ENCODE assay signal across 8 cellular contexts in genomic region chr6:31621320-31621939, GRCh38. TPM values are rescaled to one million over a fixed set of nuclear protein-coding genes. Genes with fewer than 3 reads are reported as not detected.
DNase-seq lines count a peak whose midpoint lies in the region; TF ChIP-seq lines count a peak whose summit lies in the region.

No MANE protein-coding gene starts in this region.

- peaks cover 53% of the 10 kb centered on the region for H3K79me2 ChIP-seq in hepatocyte

- H3K9me3 Mint-ChIP-seq in activated CD4-positive, alpha-beta memory T cell treated with anti-CD3 and anti-CD28 coated beads for 36 hours = no peaks in the 10 kb centered on the region

- WGBS in hepatocyte (ENCODE audit: low lambda C conversion rate, missing lambda C conversion rate) = 3% methylated on average over 15 of the region's 15 CpGs

- H3K9me2 ChIP-seq in hepatocyte (replicated peaks; ENCODE audit: insufficient read depth) = no peaks in the 10 kb centered on the region

- peak overlapping the region; percentile 91 for H3K4me2 ChIP-seq in hepatocyte

- CTCF ChIA-PET in HEK293 (lab: Yijun Ruan, JAX) = interaction anchor here (0.7 to 0.9 kb wide), 3 partner anchors 15 to 41 kb away, joined by 3 to 5 read pairs (median 3); no protein-coding TSS in a partner anchor
- CTCF ChIA-PET in activated CD4-positive, alpha-beta memory T cell treated with anti-CD3 and anti-CD28 coated beads for 36 hours (lab: Charles Lee) = interaction anchor here (0.9 to 1.9 kb wide), 6 partner anchors 21 to 75 kb away, joined by 3 to 9 read pairs (median 5); partner anchors contain the start of genes ATP6V1G2 and NFKBIL1

- peaks cover 7% of the 10 kb centered on the region; the same call in 1 of the 2 replicates for H3K4me1 ChIP-seq in HEK293 (ENCODE audit: control insufficient read depth, insufficient read depth, low read length)
- H3K4me1 ChIP-seq in hepatocyte (ENCODE audit: insufficient read depth) = peaks cover 8% of the 10 kb centered on the region
- peaks cover 13 to 16% (median 14%) of the 10 kb centered on the region in 3 donors for H3K4me1 ChIP-seq in skeletal muscle tissue (ENCODE audit: control insufficient read depth in 3 of 3, insufficient read depth in 3 of 3, low read length in 3 of 3)

- no peak for DNase-seq in activated CD4-positive, alpha-beta memory T cell treated with anti-CD3 and anti-CD28 coated beads for 36 hours
- DNase-seq in hepatocyte (ENCODE audit: low spot score) = no peak
- DNase-seq in 8988T = no peak
- no peak for DNase-seq in SKM-1 (lab: John Stamatoyannopoulos, UW; ENCODE audit: unreplicated experiment)
- DNase-seq in epidermal melanocyte (ENCODE audit: insufficient read length, low spot score) = no peak
- no peak for DNase-seq in AG20443 (ENCODE audit: low spot score)

- H2AFZ ChIP-seq in hepatocyte = peak overlapping the region; percentile 43

- H3K27ac ChIP-seq in HEK293 (ENCODE audit: extremely low read depth, low read depth, low read length) (peak overlapping the region; percentile 99), hepatocyte (peak overlapping the region; percentile 95), skeletal muscle tissue (ENCODE audit: low read depth, low read length) (peak overlapping the region; percentile 94)

- POLR2A ChIA-PET in HEK293 (lab: Yijun Ruan, JAX) = interaction anchor here (0.6 to 9.7 kb wide), 17 partner anchors 15 to 1349 kb away, joined by 3 to 123 read pairs (median 4); partner anchors contain the start of genes ABHD16A, ATP6V1G2, BAG6 and C6orf47
- POLR2A ChIA-PET in activated CD4-positive, alpha-beta memory T cell treated with anti-CD3 and anti-CD28 coated beads for 36 hours (lab: Charles Lee) = interaction anchor here (0.5 to 3.5 kb wide), 9 partner anchors 13 to 350 kb away, joined by 3 to 26 read pairs (median 5); partner anchors contain the start of genes BAG6, CSNK2B, DDX39B and DXO

- H3K9me3 ChIP-seq in HEK293 (ENCODE audit: control insufficient read depth, insufficient read depth, low read depth, low read length) (no peaks in the 10 kb centered on the region), hepatocyte (ENCODE audit: low read depth) (no peaks in the 10 kb centered on the region), skeletal muscle tissue (ENCODE audit: control insufficient read depth in 3 of 3, low read length in 3 of 3) (no peaks in the 10 kb centered on the region)

- intact Hi-C loops in activated CD4-positive, alpha-beta memory T cell treated with anti-CD3 and anti-CD28 coated beads for 36 hours (cut with micrococcal nuclease) = loop anchor here (2.0 kb wide), 1 partner anchor 53 kb away; no protein-coding TSS in a partner anchor

- peaks cover 26% of the 10 kb centered on the region for H4K20me1 ChIP-seq in hepatocyte (ENCODE audit: insufficient read depth, poor library complexity, severe bottlenecking)

- H3K27me3 ChIP-seq in hepatocyte (no peaks in the 10 kb centered on the region), skeletal muscle tissue (ENCODE audit: control insufficient read depth in 3 of 3, insufficient read depth in 3 of 3, low read length in 3 of 3) (no peaks in the 10 kb centered on the region)

- H3K27ac Mint-ChIP-seq in activated CD4-positive, alpha-beta memory T cell treated with anti-CD3 and anti-CD28 coated beads for 36 hours = peak overlapping the region; percentile 98

- peak overlapping the region; percentile 91 for H3K4me3 Mint-ChIP-seq in activated CD4-positive, alpha-beta memory T cell treated with anti-CD3 and anti-CD28 coated beads for 36 hours

- peaks cover 45% of the 10 kb centered on the region for H3K36me3 Mint-ChIP-seq in activated CD4-positive, alpha-beta memory T cell treated with anti-CD3 and anti-CD28 coated beads for 36 hours

- no peaks in the 10 kb centered on the region for H3K27me3 Mint-ChIP-seq in activated CD4-positive, alpha-beta memory T cell treated with anti-CD3 and anti-CD28 coated beads for 36 hours

- H3K4me3 ChIP-seq in HEK293 (ENCODE audit: low read depth, low read length) = peak overlapping the region; percentile 97
- peak overlapping the region; percentile 51 for H3K4me3 ChIP-seq in hepatocyte
- peak overlapping the region; percentile 70 to 94 (median 79) for H3K4me3 ChIP-seq in skeletal muscle tissue (ENCODE audit: low read length in 3 of 3)

- peaks cover 33 to 53% of the 10 kb centered on the region in 2 experiments for H3K36me3 ChIP-seq in HEK293 (ENCODE audit: control insufficient read depth in 2 of 2, insufficient read depth in 1 of 2, low read length in 2 of 2)
- no peaks in the 10 kb centered on the region for H3K36me3 ChIP-seq in hepatocyte (replicated peaks; ENCODE audit: insufficient read depth, low read depth)
- peaks cover 31 to 40% (median 31%) of the 10 kb centered on the region in 3 donors for H3K36me3 ChIP-seq in skeletal muscle tissue (ENCODE audit: control insufficient read depth in 3 of 3, insufficient read depth in 3 of 3, low read length in 3 of 3)

- peak overlapping the region; percentile 95 to 97 (median 96) for H3K9ac ChIP-seq in skeletal muscle tissue (ENCODE audit: low read depth in 1 of 3, low read length in 3 of 3)

- peaks cover 33% of the 10 kb centered on the region for H3K4me1 Mint-ChIP-seq in activated CD4-positive, alpha-beta memory T cell treated with anti-CD3 and anti-CD28 coated beads for 36 hours (ENCODE audit: low read depth)

- TF ChIP-seq CTCF in HEK293 (tag by site-specific recombination; IDR thresholded peaks at IDR 0.05) (no peak), hepatocyte (IDR thresholded peaks at IDR 0.05; ENCODE audit: poor library complexity) (no peak)

TF ChIP-seq in HEK293, 187 proteins besides CTCF, POLR2A, EP300 and RAD21 (continues in another document):
- TF ChIP-seq ZBTB10 (tag by site-specific recombination; IDR thresholded peaks at IDR 0.05) = 0 out of 2 replicates have a peak, but pooled peaks have one; percentile 28
- peak; percentile 35; the same call in 1 of the 2 replicates for TF ChIP-seq ZNF335 (tag by site-specific recombination; conservative IDR thresholded peaks at IDR 0.05)
- peak; percentile 37; the same call in 1 of the 2 replicates for TF ChIP-seq ZBTB17 (tag by site-specific recombination; IDR thresholded peaks at IDR 0.05)
- no peak for TF ChIP-seq ZNF394 (tag by site-specific recombination; IDR thresholded peaks at IDR 0.05; ENCODE audit: borderline replicate concordance)
- peak; percentile 1; the same call in 1 of the 2 replicates for TF ChIP-seq WT1 (tag by site-specific recombination; IDR thresholded peaks at IDR 0.05)
- no peak for TF ChIP-seq HIC1 (tag by site-specific recombination; IDR thresholded peaks at IDR 0.05)

RNA-seq across cellular contexts. Expression of gene PRRC2A, which starts 0.9 kb away (rescaled TPM):
- total RNA-seq in activated CD4-positive, alpha-beta memory T cell treated with anti-CD3 and anti-CD28 coated beads for 36 hours = 100 to 1,000 TPM; 246 to 257 TPM
- 29.8 and 50.2 TPM in 2 replicates for total RNA-seq in hepatocyte
- 47.5 and 69.0 TPM in 2 replicates for polyA plus RNA-seq in hepatocyte
- total RNA-seq in skeletal muscle tissue = 30.8 TPM

RNA-seq across cellular contexts. Expression of gene AIF1, which starts 6.4 kb away (rescaled TPM):
- 10 to 100 TPM; 26.1 to 29.0 TPM for total RNA-seq in activated CD4-positive, alpha-beta memory T cell treated with anti-CD3 and anti-CD28 coated beads for 36 hours
- 4.1 and 4.6 TPM in 2 replicates for total RNA-seq in hepatocyte
- 7.2 and 12.8 TPM in 2 replicates for polyA plus RNA-seq in hepatocyte
- 19.8 TPM for total RNA-seq in skeletal muscle tissue

RNA-seq across cellular contexts. Expression of gene NCR3, which starts 28.6 kb away (rescaled TPM):
- 10 to 100 TPM; 11.7 to 12.2 TPM for total RNA-seq in activated CD4-positive, alpha-beta memory T cell treated with anti-CD3 and anti-CD28 coated beads for 36 hours
- total RNA-seq in hepatocyte = not detected in 2 replicates
- polyA plus RNA-seq in hepatocyte = not detected in 2 replicates
- not detected for total RNA-seq in skeletal muscle tissue

RNA-seq across cellular contexts. Expression of gene BAG6, which starts 31.0 kb away (rescaled TPM):
- total RNA-seq in activated CD4-positive, alpha-beta memory T cell treated with anti-CD3 and anti-CD28 coated beads for 36 hours = 100 to 1,000 TPM; 351 to 354 TPM
- total RNA-seq in hepatocyte = 113 and 148 TPM in 2 replicates
- polyA plus RNA-seq in hepatocyte = 84.6 and 85.7 TPM in 2 replicates
- total RNA-seq in skeletal muscle tissue = 118 TPM

RNA-seq across cellular contexts. Expression of gene APOM, which starts 34.3 kb away (rescaled TPM):
- 1 to 10 TPM; 2.9 to 3.1 TPM for total RNA-seq in activated CD4-positive, alpha-beta memory T cell treated with anti-CD3 and anti-CD28 coated beads for 36 hours
- total RNA-seq in hepatocyte (9.3 and 10.4 TPM in 2 replicates), skeletal muscle tissue (1.0 TPM)
- polyA plus RNA-seq in hepatocyte = 28.2 and 40.7 TPM in 2 replicates

Comparison
In these comparisons a context has a peak if more than half of its experiments do, and no peak if none do; other contexts are left out.
1. RNA of gene NCR3, which starts 28.6 kb away (total RNA-seq): 11.7 to 12.2 TPM in activated CD4-positive, alpha-beta memory T cell treated with anti-CD3 and anti-CD28 coated beads for 36 hours; not detected in hepatocyte and not detected in skeletal muscle tissue (single experiment); every median in the first group is over 10 times any median in the second.
2. Peak in every context shown above with its lines, with median percentiles within 50 percentile points of each other: H3K27ac ChIP-seq and H3K4me3 ChIP-seq.